Comparison of ENCODE assay signal across 18 cellular contexts in genomic region chr13:65932587-65933239, GRCh38.
DNase-seq lines count a peak whose midpoint lies in the region; ATAC-seq and TF ChIP-seq lines count a peak whose summit lies in the region.
"Had no signal": no experiment of that assay in that cellular context is flagged by ENCODE, and none has a peak within 500 bp of the region (broad histone marks: within the 10 kb centered on the region; RNA-seq: fewer than 3 reads in every experiment).

No MANE protein-coding gene starts in this region.

- POLR2A ChIA-PET in MCF 10A (lab: Yijun Ruan, JAX), result interaction anchor here (1.0 kb wide), 1 partner anchor 27 kb away, joined by 3 read pairs; no protein-coding TSS in a partner anchor

- no peak for TF ChIP-seq CTCF in MCF 10A (IDR thresholded peaks at IDR 0.05; ENCODE audit: unreplicated experiment)
- no peak for TF ChIP-seq CTCF in breast epithelium (IDR thresholded peaks at IDR 0.05)
- TF ChIP-seq CTCF in foreskin fibroblast (IDR thresholded peaks at IDR 0.05; ENCODE audit: low read depth, low read length), result no peak
- TF ChIP-seq CTCF in hepatocyte (IDR thresholded peaks at IDR 0.05; ENCODE audit: poor library complexity), result no peak
- TF ChIP-seq CTCF in vagina (IDR thresholded peaks at IDR 0.05), result no peak

- no peak overlapping the region for H3K4me3 Mint-ChIP-seq in MCF 10A (ENCODE audit: unreplicated experiment)
- H3K4me3 Mint-ChIP-seq: activated naive CD4-positive, alpha-beta T cell treated with anti-CD3 and anti-CD28 coated beads, Interleukin-2, amount 50 U/mL, for 24 hours; naive B cell had no signal

- H3K27ac ChIP-seq in breast epithelium, result no peak overlapping the region
- H3K27ac ChIP-seq in hepatocyte, result no peak overlapping the region
- no peak overlapping the region for H3K27ac ChIP-seq in vagina
- H3K27ac ChIP-seq: 22Rv1; BLaER1 treated with 17β-estradiol and CSF1 and Interleukin-3, amounts not matched to agents 10 nM and 100 nM; thyroid gland had no signal

- no peak for TF ChIP-seq POLR2A in breast epithelium (IDR thresholded peaks at IDR 0.05)
- TF ChIP-seq POLR2A in vagina (IDR thresholded peaks at IDR 0.05), result no peak

- H3K27me3 Mint-ChIP-seq in MCF 10A (ENCODE audit: insufficient read depth, unreplicated experiment), result no peaks in the 10 kb centered on the region
- H3K27me3 Mint-ChIP-seq: activated naive CD4-positive, alpha-beta T cell treated with anti-CD3 and anti-CD28 coated beads, Interleukin-2, amount 50 U/mL, for 24 hours; naive B cell; progenitor cell of endocrine pancreas had no signal

- CTCF ChIA-PET in MCF 10A (lab: Yijun Ruan, JAX), result interaction anchor here (1.0 kb wide), 1 partner anchor 9 kb away, joined by 4 read pairs; no protein-coding TSS in a partner anchor

- DNase-seq in MCF 10A (ENCODE audit: unreplicated experiment) (peak; percentile 51), breast epithelium (ENCODE audit: low spot score in 2 of 2) (no peak), foreskin fibroblast (peak; percentile 73 to 89), stromal cell of bone marrow (ENCODE audit: low read depth) (peak; percentile 32), hepatocyte (ENCODE audit: low spot score) (no peak), vagina (ENCODE audit: extremely low spot score in 2 of 2) (no peak)
- no peak for DNase-seq in activated CD4-positive, CD25-positive, alpha-beta regulatory T cell treated with anti-CD3 and anti-CD28 coated beads, Interleukin-2, amount 50 U/mL, for 72 hours
- DNase-seq: activated CD4-positive, alpha-beta T cell treated with anti-CD3 and anti-CD28 coated beads, Interleukin-2, amount 50 U/mL, for 1 hour; glutamatergic neuron; naive B cell; RPMI8226; thyroid gland had no signal

- H3K4me3 ChIP-seq in breast epithelium, result no peak overlapping the region
- H3K4me3 ChIP-seq in foreskin fibroblast (ENCODE audit: low read depth in 1 of 2, low read length in 2 of 2), result no peak overlapping the region
- no peak overlapping the region for H3K4me3 ChIP-seq in hepatocyte
- no peak overlapping the region for H3K4me3 ChIP-seq in vagina
- H3K4me3 ChIP-seq: BLaER1 treated with 17β-estradiol and CSF1 and Interleukin-3, amounts not matched to agents 10 nM and 100 nM; lung; thyroid gland had no signal

- no peaks in the 10 kb centered on the region for H3K79me2 ChIP-seq in hepatocyte

- no peaks in the 10 kb centered on the region for H3K4me1 Mint-ChIP-seq in MCF 10A (ENCODE audit: insufficient read depth, unreplicated experiment)
- H3K4me1 Mint-ChIP-seq: activated naive CD4-positive, alpha-beta T cell treated with anti-CD3 and anti-CD28 coated beads, Interleukin-2, amount 50 U/mL, for 24 hours; naive B cell had no signal

- H3K4me1 ChIP-seq in breast epithelium (no peaks in the 10 kb centered on the region), hepatocyte (ENCODE audit: insufficient read depth) (no peaks in the 10 kb centered on the region), vagina (no peaks in the 10 kb centered on the region)
- H3K4me1 ChIP-seq: BLaER1 treated with 17β-estradiol and CSF1 and Interleukin-3, amounts not matched to agents 10 nM and 100 nM; thyroid gland had no signal

- 45% methylated on average over 4 of the region's 4 CpGs for WGBS in hepatocyte (ENCODE audit: low lambda C conversion rate, missing lambda C conversion rate)

- H3K4me2 ChIP-seq in hepatocyte, result no peak overlapping the region
- H3K4me2 ChIP-seq: BLaER1 treated with 17β-estradiol and CSF1 and Interleukin-3, amounts not matched to agents 10 nM and 100 nM had no signal

- H3K36me3 ChIP-seq in breast epithelium, result no peaks in the 10 kb centered on the region
- no peaks in the 10 kb centered on the region for H3K36me3 ChIP-seq in hepatocyte (replicated peaks; ENCODE audit: insufficient read depth, low read depth)
- H3K36me3 ChIP-seq in vagina, result no peaks in the 10 kb centered on the region
- H3K36me3 ChIP-seq: BLaER1 treated with 17β-estradiol and CSF1 and Interleukin-3, amounts not matched to agents 10 nM and 100 nM; thyroid gland had no signal

- H3K9me2 ChIP-seq in hepatocyte (replicated peaks; ENCODE audit: insufficient read depth), result no peaks in the 10 kb centered on the region

- ATAC-seq in SK-N-SH treated with all-trans-retinoic acid at 6 μM for 48 hours, result peak; percentile 77

- H3K36me3 Mint-ChIP-seq in MCF 10A (ENCODE audit: insufficient read depth, unreplicated experiment), result no peaks in the 10 kb centered on the region
- H3K36me3 Mint-ChIP-seq: activated naive CD4-positive, alpha-beta T cell treated with anti-CD3 and anti-CD28 coated beads, Interleukin-2, amount 50 U/mL, for 24 hours; naive B cell had no signal

- intact Hi-C loops in MCF 10A (cut with micrococcal nuclease) (no loop called here), breast epithelium (cut with DNase I; ENCODE audit: low total_unique reads) (no loop called here), vagina (cut with DNase I) (no loop called here)

- no peaks in the 10 kb centered on the region for H3K9me3 ChIP-seq in breast epithelium
- H3K9me3 ChIP-seq in hepatocyte (ENCODE audit: low read depth), result no peaks in the 10 kb centered on the region
- H3K9me3 ChIP-seq in vagina, result no peaks in the 10 kb centered on the region
- H3K9me3 ChIP-seq: BLaER1 treated with 17β-estradiol and CSF1 and Interleukin-3, amounts not matched to agents 10 nM and 100 nM; thyroid gland had no signal

- BruUV-seq in MCF 10A (replicated peaks; lab: Mats Ljungman, UMichigan), result no TSS peak

- no peaks in the 10 kb centered on the region for H3K27me3 ChIP-seq in breast epithelium
- H3K27me3 ChIP-seq in hepatocyte, result no peaks in the 10 kb centered on the region
- no peaks in the 10 kb centered on the region for H3K27me3 ChIP-seq in vagina
- H3K27me3 ChIP-seq: BLaER1 treated with 17β-estradiol and CSF1 and Interleukin-3, amounts not matched to agents 10 nM and 100 nM; thyroid gland had no signal

- H3K9me3 Mint-ChIP-seq in MCF 10A (ENCODE audit: unreplicated experiment), result no peaks in the 10 kb centered on the region
- H3K9me3 Mint-ChIP-seq: activated naive CD4-positive, alpha-beta T cell treated with anti-CD3 and anti-CD28 coated beads, Interleukin-2, amount 50 U/mL, for 24 hours; naive B cell had no signal

- H3K27ac Mint-ChIP-seq in MCF 10A (ENCODE audit: low read depth, unreplicated experiment), result no peak overlapping the region
- H3K27ac Mint-ChIP-seq: activated naive CD4-positive, alpha-beta T cell treated with anti-CD3 and anti-CD28 coated beads, Interleukin-2, amount 50 U/mL, for 24 hours; naive B cell; progenitor cell of endocrine pancreas had no signal

- no peak overlapping the region for H2AFZ ChIP-seq in hepatocyte

- no peaks in the 10 kb centered on the region for H4K20me1 ChIP-seq in hepatocyte (ENCODE audit: insufficient read depth, poor library complexity, severe bottlenecking)
- H4K20me1 ChIP-seq: BLaER1 treated with 17β-estradiol and CSF1 and Interleukin-3, amounts not matched to agents 10 nM and 100 nM had no signal

TF ChIP-seq in SK-N-SH treated with all-trans-retinoic acid at 6 μM for 48 hours, 23 proteins besides CTCF, POLR2A, EP300 and RAD21:
- no peak for TF ChIP-seq ZFP30 (CRISPR knock-in tag; IDR thresholded peaks at IDR 0.05)
- TF ChIP-seq SNAI2 (CRISPR knock-in tag; IDR thresholded peaks at IDR 0.05), result no peak
- TF ChIP-seq RARB (CRISPR knock-in tag; IDR thresholded peaks at IDR 0.05), result no peak
- no peak for TF ChIP-seq ARNTL (CRISPR knock-in tag; IDR thresholded peaks at IDR 0.05; ENCODE audit: borderline replicate concordance, low read depth)
- no peak for TF ChIP-seq CSRNP3 (CRISPR knock-in tag; IDR thresholded peaks at IDR 0.05)
- no peak for TF ChIP-seq ZC3H10 (CRISPR knock-in tag; IDR thresholded peaks at IDR 0.05)
- no peak for TF ChIP-seq ZNF8 (CRISPR knock-in tag; IDR thresholded peaks at IDR 0.05)
- no peak for TF ChIP-seq TOX (CRISPR knock-in tag; IDR thresholded peaks at IDR 0.05; ENCODE audit: borderline replicate concordance)
- TF ChIP-seq TSHZ2 (CRISPR knock-in tag; IDR thresholded peaks at IDR 0.05), result no peak
- no peak for TF ChIP-seq OSR1 (CRISPR knock-in tag; IDR thresholded peaks at IDR 0.05)
- TF ChIP-seq ZNF565 (CRISPR knock-in tag; conservative IDR thresholded peaks at IDR 0.05; ENCODE audit: low read depth), result no peak

Comparison
In these comparisons a context has a peak if more than half of its experiments do, and no peak if none do; other contexts are left out.
1. DNase-seq: peak in MCF 10A (single experiment), foreskin fibroblast (2 of 2) and stromal cell of bone marrow (single experiment); none in breast epithelium (0 of 2), hepatocyte (single experiment), vagina (0 of 2) and activated CD4-positive, CD25-positive, alpha-beta regulatory T cell treated with anti-CD3 and anti-CD28 coated beads, Interleukin-2, amount 50 U/mL, for 72 hours (single experiment).